ENCODE assay signal across 28 cellular contexts in genomic region chr9:29750062-29750461, GRCh38.
A peak's percentile ranks its signal among the peaks of the same experiment; 100 is the strongest.
DNase-seq lines count a peak whose midpoint lies in the region; ATAC-seq, FAIRE-seq and TF ChIP-seq lines count a peak whose summit lies in the region.
"Had no signal": no experiment of that assay in that cellular context is flagged by ENCODE, and none has a peak within 500 bp of the region (broad histone marks: within the 10 kb centered on the region; RNA-seq: fewer than 3 reads in every experiment).

No MANE protein-coding gene starts in this region.

- no peak overlapping the region for H3K4me3 ChIP-seq in fibroblast of villous mesenchyme (ENCODE audit: low read depth, low read length)
- H3K4me3 ChIP-seq: dorsolateral prefrontal cortex, GM12878, spleen had no signal

- DNase-seq in H54 (ENCODE audit: insufficient read length, low spot score), result peak; percentile 6
- DNase-seq in fibroblast of villous mesenchyme (ENCODE audit: low read depth), result peak; percentile 25
- DNase-seq in renal cortical epithelial cell (ENCODE audit: low read depth), result peak; percentile 4
- no peak for DNase-seq in left colon
- no peak for DNase-seq in GM13977 (ENCODE audit: low spot score)
- DNase-seq in DMS79 (lab: John Stamatoyannopoulos, UW), result no peak
- no peak for DNase-seq in SK-N-DZ (ENCODE audit: low spot score)
- DNase-seq: activated B cell treated with CpG ODN at 0.5 μM for 24 hours; activated CD4-positive, alpha-beta T cell treated with anti-CD3 and anti-CD28 coated beads, Interleukin-2, amount 50 U/mL, for 4 hours; activated CD8-positive, alpha-beta memory T cell treated with anti-CD3 and anti-CD28 coated beads, Interleukin-2, amount 50 U/mL, for 48 hours; activated naive CD8-positive, alpha-beta T cell treated with anti-CD3 and anti-CD28 coated beads, Interleukin-2, amount 10 ng/mL, durations not matched to agents 7 days and 5 days; caudate nucleus; dorsolateral prefrontal cortex; hypothalamus; MM.1S; naive B cell; NCI-H526 treated with DMSO at 0.1 percent for 48 hours; occipital lobe; RPMI8226; spleen; stimulated activated CD4-positive, alpha-beta T cell treated with anti-CD3 and anti-CD28 coated beads, Interleukin-4, amount 100 ng/mL, for 24 hours; stimulated activated naive CD4-positive, alpha-beta T cell treated with Interleukin-2 at 50 U/mL for 16 hours; T1000 had no signal

- no peak for TF ChIP-seq POLR2A in H54 (IDR thresholded peaks at IDR 0.05; ENCODE audit: low read depth, low read length)

- ATAC-seq in SK-N-SH treated with all-trans-retinoic acid at 6 μM for 48 hours, result peak; percentile 91
- no peak for ATAC-seq in left colon
- ATAC-seq: GM12878 had no signal

- TF ChIP-seq CTCF in fibroblast of villous mesenchyme (IDR thresholded peaks at IDR 0.05; ENCODE audit: insufficient read depth, low read depth, low read length) (no peak), GM13977 (IDR thresholded peaks at IDR 0.05; ENCODE audit: extremely low read depth, insufficient read depth, missing control alignments) (no peak)

- in situ Hi-C loops in GM13977 (cut with MboI; ENCODE audit: low pct_unique_long_range_greater_than_20kb, low sequenced_read_pairs, unreplicated experiment), result no loop called here

- intact Hi-C loops in left colon (cut with DNase I, micrococcal nuclease), result no loop called here

- peak; percentile 94 for FAIRE-seq in H54 (lab: Jason Lieb, UNC)
- FAIRE-seq: frontal cortex, GM12878, GM19239, islet of Langerhans had no signal

TF ChIP-seq in SK-N-SH treated with all-trans-retinoic acid at 6 μM for 48 hours, 23 proteins besides CTCF, POLR2A, EP300 and RAD21:
- no peak for TF ChIP-seq TCF4 (CRISPR knock-in tag; IDR thresholded peaks at IDR 0.05; ENCODE audit: borderline replicate concordance)

Comparison
In these comparisons a context has a peak if more than half of its experiments do, and no peak if none do; other contexts are left out.
1. DNase-seq: peak in H54 (single experiment), fibroblast of villous mesenchyme (single experiment) and renal cortical epithelial cell (single experiment); none in left colon (0 of 2), GM13977 (single experiment), DMS79 (single experiment) and SK-N-DZ (single experiment).